In genomic region chr19:42528354-42529247, GRCh38 we compare ENCODE assay signal across 8 cellular contexts. TPM values are rescaled to one million over a fixed set of nuclear protein-coding genes. Genes with fewer than 3 reads are reported as not detected.
DNase-seq lines count a peak whose midpoint lies in the region; ATAC-seq and TF ChIP-seq lines count a peak whose summit lies in the region.

Gene CEACAM1 (minus strand): TSS chr19:42528481. CDS start chr19:42528374, 107 bp downstream.

- peak within 1 kb of the TSS; percentile 71 for H3K9ac ChIP-seq in Loucy (ENCODE audit: low read depth, low read length, poor library complexity, severe bottlenecking)

- H3K4me2 ChIP-seq in DOHH2 (ENCODE audit: low read length) (peak within 1 kb of the TSS; percentile 98), Loucy (ENCODE audit: low read depth, low read length, poor library complexity, severe bottlenecking) (peak within 1 kb of the TSS; percentile 93)

- H3K27me3 ChIP-seq in DOHH2 (ENCODE audit: control insufficient read depth, low read length) = no peaks in the 10 kb centered on the region
- H3K27me3 ChIP-seq in Loucy (ENCODE audit: insufficient read depth, low read length, poor library complexity, severe bottlenecking) = no peaks in the 10 kb centered on the region
- H3K27me3 ChIP-seq in left ventricle myocardium inferior (ENCODE audit: low read depth) = no peaks in the 10 kb centered on the region

- H3K4me1 ChIP-seq in DOHH2 (ENCODE audit: control insufficient read depth, low read length) (peaks cover 20% of the 10 kb centered on the region), Loucy (ENCODE audit: insufficient read depth, low read length, poor library complexity, severe bottlenecking) (peaks cover 18% of the 10 kb centered on the region), left ventricle myocardium inferior (peaks cover 25% of the 10 kb centered on the region)

- H3K4me3 ChIP-seq in DOHH2 (ENCODE audit: low read length) = peak within 1 kb of the TSS; percentile 74
- H3K4me3 ChIP-seq in Loucy (ENCODE audit: low read length, poor library complexity, severe bottlenecking) = peak within 1 kb of the TSS; percentile 75
- H3K4me3 ChIP-seq in left ventricle myocardium inferior = peak within 1 kb of the TSS; percentile 59

- TF ChIP-seq CTCF in DOHH2 (IDR thresholded peaks at IDR 0.05; ENCODE audit: low read depth, low read length, poor library complexity, severe bottlenecking) (no peak), Loucy (conservative IDR thresholded peaks at IDR 0.05; ENCODE audit: low read length) (no peak), left ventricle myocardium inferior (IDR thresholded peaks at IDR 0.05; ENCODE audit: borderline replicate concordance) (no peak)

- no peaks in the 10 kb centered on the region for H4K20me1 ChIP-seq in DOHH2 (ENCODE audit: control insufficient read depth, insufficient read depth, low read depth, low read length)
- no peaks in the 10 kb centered on the region for H4K20me1 ChIP-seq in Loucy (ENCODE audit: insufficient read depth, low read length, poor library complexity, severe bottlenecking)

- H3F3A ChIP-seq in DOHH2 (ENCODE audit: control insufficient read depth, insufficient read depth) (no peaks in the 10 kb centered on the region), Loucy (ENCODE audit: low read depth) (no peaks in the 10 kb centered on the region)

- peak within 1 kb of the TSS; percentile 55 for H3K27ac ChIP-seq in DOHH2 (ENCODE audit: low read depth, low read length)
- peak within 1 kb of the TSS; percentile 80 for H3K27ac ChIP-seq in left ventricle myocardium inferior (replicated peaks)

- no peaks in the 10 kb centered on the region for H3K79me2 ChIP-seq in DOHH2 (ENCODE audit: control insufficient read depth, low read length)
- no peaks in the 10 kb centered on the region for H3K79me2 ChIP-seq in Loucy (ENCODE audit: insufficient read depth, low read length)

- no peaks in the 10 kb centered on the region for H3K36me3 ChIP-seq in DOHH2 (ENCODE audit: control insufficient read depth, low read length)
- H3K36me3 ChIP-seq in Loucy (ENCODE audit: insufficient read depth, low read length) = no peaks in the 10 kb centered on the region
- H3K36me3 ChIP-seq in left ventricle myocardium inferior = no peaks in the 10 kb centered on the region

- no peaks in the 10 kb centered on the region for H3K9me3 ChIP-seq in DOHH2 (ENCODE audit: control insufficient read depth, insufficient read depth, low read length)
- H3K9me3 ChIP-seq in Loucy (ENCODE audit: insufficient read depth, low read depth, low read length) = no peaks in the 10 kb centered on the region
- H3K9me3 ChIP-seq in left ventricle myocardium inferior (replicated peaks) = no peaks in the 10 kb centered on the region

- intact Hi-C loops in left ventricle myocardium inferior (cut with micrococcal nuclease) = loop anchor here (5.0 kb wide), 1 partner anchor 76 kb away; no protein-coding TSS in a partner anchor

- H3K9me2 ChIP-seq in DOHH2 (replicated peaks; ENCODE audit: control insufficient read depth, low read length) (no peaks in the 10 kb centered on the region), Loucy (replicated peaks; ENCODE audit: low read depth, low read length) (no peaks in the 10 kb centered on the region)

- DNase-seq in activated T-cell treated with anti-CD3 and anti-CD28 coated beads for 4 hours = peak; percentile 29
- DNase-seq in left ventricle myocardium inferior = no peak
- DNase-seq in stimulated activated CD4-positive, alpha-beta T cell treated with anti-CD3 and anti-CD28 coated beads, Interleukin-2, amount 100 ng/mL, for 4 hours (ENCODE audit: low read depth) = peak; percentile 46
- DNase-seq in superior temporal gyrus (ENCODE audit: extremely low spot score) = no peak
- no peak for DNase-seq in NOMO-1 treated with DMSO at 0.1 percent for 48 hours (lab: John Stamatoyannopoulos, UW; ENCODE audit: unreplicated experiment)

- ATAC-seq in HG03196 (IDR thresholded peaks at IDR 0.05; ENCODE audit: unreplicated experiment) = no peak

- peak within 1 kb of the TSS; percentile 90 for H2AFZ ChIP-seq in Loucy (ENCODE audit: low read length)

RNA-seq across cellular contexts. Expression of gene CEACAM1, which starts in this region (rescaled TPM):
- total RNA-seq in left ventricle myocardium inferior = 3.4 TPM

Comparison
In these comparisons a context has a peak if more than half of its experiments do, and no peak if none do; other contexts are left out.
1. DNase-seq: peak in activated T-cell treated with anti-CD3 and anti-CD28 coated beads for 4 hours (single experiment) and stimulated activated CD4-positive, alpha-beta T cell treated with anti-CD3 and anti-CD28 coated beads, Interleukin-2, amount 100 ng/mL, for 4 hours (single experiment); none in left ventricle myocardium inferior (single experiment), superior temporal gyrus (single experiment) and NOMO-1 treated with DMSO at 0.1 percent for 48 hours (single experiment).
2. Peak in every context shown above with its lines, with median percentiles within 50 percentile points of each other: H3K4me3 ChIP-seq.